13 cellular contexts compared by ENCODE assay signal in genomic region chr19:9407827-9408226, GRCh38. TPM values are rescaled to one million over a fixed set of nuclear protein-coding genes. Genes with fewer than 3 reads are reported as not detected.
DNase-seq lines count a peak whose midpoint lies in the region; ATAC-seq and TF ChIP-seq lines count a peak whose summit lies in the region.
"Had no signal": no experiment of that assay in that cellular context is flagged by ENCODE, and none has a peak within 500 bp of the region (broad histone marks: within the 10 kb centered on the region; RNA-seq: fewer than 3 reads in every experiment).

No MANE protein-coding gene starts in this region.

- TF ChIP-seq CTCF in LNCaP clone FGC (IDR thresholded peaks at IDR 0.05; ENCODE audit: control insufficient read depth, extremely low read depth, insufficient read depth): no peak

- H3K36me3 ChIP-seq in adipocyte (ENCODE audit: control insufficient read depth, insufficient read depth, low read length, severe bottlenecking): peaks cover 10% of the 10 kb centered on the region
- H3K36me3 ChIP-seq: lower lobe of right lung had no signal

- H3K27me3 Mint-ChIP-seq in activated CD4-positive, alpha-beta T cell treated with anti-CD3 and anti-CD28 coated beads, Interleukin-2, amount 10 ng/mL, durations not matched to agents 24 days and 14 days: no peaks in the 10 kb centered on the region

- no peak overlapping the region for H3K9ac ChIP-seq in adipocyte (ENCODE audit: low read length)

- peaks cover 27% of the 10 kb centered on the region for H3K9me3 Mint-ChIP-seq in activated CD4-positive, alpha-beta T cell treated with anti-CD3 and anti-CD28 coated beads, Interleukin-2, amount 10 ng/mL, durations not matched to agents 24 days and 14 days

- no peaks in the 10 kb centered on the region for H3K4me1 ChIP-seq in adipocyte (ENCODE audit: control insufficient read depth, insufficient read depth, low read length)
- H3K4me1 ChIP-seq: A549, lower lobe of right lung had no signal

- no peak for DNase-seq in activated CD4-positive, alpha-beta T cell treated with anti-CD3 and anti-CD28 coated beads, Interleukin-2, amount 10 ng/mL, durations not matched to agents 24 days and 14 days
- no peak for DNase-seq in activated CD4-positive, alpha-beta T cell treated with anti-CD3 and anti-CD28 coated beads for 4 hours
- DNase-seq in LNCaP clone FGC (ENCODE audit: low read depth) (no peak), adipocyte (ENCODE audit: low read depth) (no peak), skeletal muscle cell (ENCODE audit: low read depth) (no peak), DMS79 treated with DMSO at 0.1 percent for 48 hours (lab: John Stamatoyannopoulos, UW) (no peak)
- DNase-seq: activated gamma-delta T cell; NCI-H2171 treated with DMSO at 0.1 percent for 48 hours; stimulated activated CD4-positive, alpha-beta T cell treated with anti-CD3 and anti-CD28 coated beads, Interleukin-4, amount 100 ng/mL, for 24 hours had no signal

- peak overlapping the region; percentile 5 for H3K4me3 Mint-ChIP-seq in activated CD4-positive, alpha-beta T cell treated with anti-CD3 and anti-CD28 coated beads, Interleukin-2, amount 10 ng/mL, durations not matched to agents 24 days and 14 days

- H3K27me3 ChIP-seq in adipocyte (replicated peaks; ENCODE audit: control insufficient read depth, insufficient read depth, low read length): no peaks in the 10 kb centered on the region

- peaks cover 77% of the 10 kb centered on the region for H3K9me3 ChIP-seq in adipocyte (ENCODE audit: control insufficient read depth, low read length)

- H3K36me3 Mint-ChIP-seq in activated CD4-positive, alpha-beta T cell treated with anti-CD3 and anti-CD28 coated beads, Interleukin-2, amount 10 ng/mL, durations not matched to agents 24 days and 14 days (ENCODE audit: low read depth): peaks cover 34% of the 10 kb centered on the region

- H3K4me1 Mint-ChIP-seq in activated CD4-positive, alpha-beta T cell treated with anti-CD3 and anti-CD28 coated beads, Interleukin-2, amount 10 ng/mL, durations not matched to agents 24 days and 14 days: no peaks in the 10 kb centered on the region

- peak overlapping the region; percentile 93 for H3K4me3 ChIP-seq in LNCaP clone FGC (ENCODE audit: low read depth, low read length)
- H3K4me3 ChIP-seq in adipocyte (ENCODE audit: low read length): peak overlapping the region; percentile 96
- H3K4me3 ChIP-seq in skeletal muscle cell (ENCODE audit: low read depth, low read length): peak overlapping the region; percentile 85

- ATAC-seq in HG02938 (IDR thresholded peaks at IDR 0.05; ENCODE audit: unreplicated experiment) (no peak), GM18873 (IDR thresholded peaks at IDR 0.05; ENCODE audit: low FRiP score, unreplicated experiment) (no peak)

- H3K27ac Mint-ChIP-seq in activated CD4-positive, alpha-beta T cell treated with anti-CD3 and anti-CD28 coated beads, Interleukin-2, amount 10 ng/mL, durations not matched to agents 24 days and 14 days: no peak overlapping the region

- intact Hi-C loops in activated CD4-positive, alpha-beta T cell treated with anti-CD3 and anti-CD28 coated beads, Interleukin-2, amount 10 ng/mL, durations not matched to agents 24 days and 14 days (cut with micrococcal nuclease): no loop called here

RNA-seq across cellular contexts. Expression of gene ZNF266, which starts 27.5 kb away (rescaled TPM):
- total RNA-seq in activated CD4-positive, alpha-beta T cell treated with anti-CD3 and anti-CD28 coated beads, Interleukin-2, amount 10 ng/mL, durations not matched to agents 24 days and 14 days: 24.9 and 25.3 TPM in 2 replicates

RNA-seq across cellular contexts. Expression of gene ZNF177, which starts 45.0 kb away (rescaled TPM):
- 0.09 TPM in 1 of 2 replicates, not detected in the other for total RNA-seq in activated CD4-positive, alpha-beta T cell treated with anti-CD3 and anti-CD28 coated beads, Interleukin-2, amount 10 ng/mL, durations not matched to agents 24 days and 14 days
